ENCODE assay signal across 13 cellular contexts in the genomic region with DNA sequence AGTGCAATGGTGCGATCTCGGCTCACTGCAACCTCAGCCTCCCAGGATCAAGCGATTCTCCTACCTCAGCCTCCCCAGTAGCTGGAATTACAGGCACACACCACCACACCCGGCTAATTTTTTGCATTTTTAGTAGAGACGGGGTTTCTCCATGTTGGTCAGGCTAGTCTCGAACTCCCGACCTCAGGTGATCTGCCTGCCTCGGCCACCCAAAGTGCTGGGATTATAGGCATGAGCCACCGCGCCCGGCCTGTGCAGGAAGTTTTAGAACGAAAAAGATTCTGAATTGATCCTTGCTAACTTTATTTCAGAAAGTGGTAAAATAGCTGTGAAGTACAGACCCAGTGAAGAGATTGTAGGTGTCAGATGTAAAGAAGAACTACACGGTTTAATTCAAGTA. TPM values are rescaled to one million over a fixed set of nuclear protein-coding genes. Genes with fewer than 3 reads are reported as not detected.
"Had no signal": no experiment of that assay in that cellular context is flagged by ENCODE, and none has a peak within 500 bp of the region (broad histone marks: within the 10 kb centered on the region; RNA-seq: fewer than 3 reads in every experiment).

No MANE protein-coding gene starts in this region.

RNA-seq across cellular contexts. Expression of gene FBXO47, which starts 59.1 kb away (rescaled TPM):
- total RNA-seq: activated CD4-positive, alpha-beta T cell treated with anti-CD3 and anti-CD28 coated beads, Interleukin-2, amount 10 ng/mL, durations not matched to agents 7 days and 5 days; activated CD8-positive, alpha-beta T cell treated with anti-CD3 and anti-CD28 coated beads for 36 hours; bronchial epithelial cell; epithelial cell of proximal tubule; fibroblast of villous mesenchyme; heart right ventricle; left lung; lung microvascular endothelial cell; neural crest cell; omental fat pad; posterior vena cava; upper lobe of right lung had no signal
- polyA plus RNA-seq: heart right ventricle, thymus had no signal
